In the genomic region with DNA sequence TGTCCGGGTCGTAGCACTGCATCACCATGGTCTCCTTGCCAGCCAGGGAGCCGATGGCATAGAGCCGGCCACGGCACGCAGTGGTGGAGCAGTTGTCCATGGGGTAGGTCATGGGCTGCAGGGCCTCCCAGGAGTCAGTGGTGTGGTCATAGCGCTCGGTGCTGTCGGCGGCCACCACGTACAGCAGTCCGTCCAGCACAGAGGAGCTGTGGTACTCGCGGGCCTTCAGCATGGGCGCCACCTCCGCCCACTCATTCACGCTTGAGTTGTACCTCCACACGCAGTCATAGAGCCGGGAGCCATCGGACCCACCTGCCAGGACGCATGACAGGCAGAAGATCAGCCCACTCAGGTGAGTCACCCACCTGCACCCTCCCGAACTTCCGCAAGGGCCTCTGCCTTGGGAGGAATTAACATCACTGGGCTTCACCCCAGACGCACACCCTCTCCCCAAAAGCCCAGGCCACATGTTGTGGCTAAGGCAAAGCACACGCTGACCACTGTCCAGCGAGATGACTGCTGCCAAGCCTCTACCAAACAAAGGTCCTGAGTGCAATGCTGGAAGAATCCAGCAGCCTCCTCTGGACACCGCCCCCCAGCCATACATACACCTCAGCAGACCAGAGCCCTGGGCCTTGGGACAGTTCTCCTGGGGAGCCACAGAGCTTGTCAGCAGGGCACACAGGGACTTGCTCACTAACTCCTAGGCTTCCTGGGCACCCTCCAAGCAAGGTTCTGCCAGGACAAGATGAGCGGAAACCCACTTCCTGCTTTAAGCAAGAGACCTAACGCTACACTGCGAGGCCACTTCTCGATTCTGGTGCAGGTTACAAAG, we compare ENCODE assay signal across 8 cellular contexts. TPM values are rescaled to one million over a fixed set of nuclear protein-coding genes. Genes with fewer than 3 reads are reported as not detected.
A peak's percentile ranks its signal among the peaks of the same experiment; 100 is the strongest.
DNase-seq lines count a peak whose midpoint lies in the region; ATAC-seq and TF ChIP-seq lines count a peak whose summit lies in the region.

No MANE protein-coding gene starts in this region.

- no peaks in the 10 kb centered on the region for H3K9me3 ChIP-seq in psoas muscle

- H3K4me1 Mint-ChIP-seq in IgD-negative memory B cell, result peaks cover 19 to 25% (median 24%) of the 10 kb centered on the region in 3 donors
- peaks cover 39% of the 10 kb centered on the region for H3K4me1 Mint-ChIP-seq in activated CD4-positive, alpha-beta memory T cell treated with anti-CD3 and anti-CD28 coated beads for 36 hours (ENCODE audit: low read depth)

- H3K36me3 Mint-ChIP-seq in IgD-negative memory B cell, result no peaks in the 10 kb centered on the region
- peaks cover 47% of the 10 kb centered on the region for H3K36me3 Mint-ChIP-seq in activated CD4-positive, alpha-beta memory T cell treated with anti-CD3 and anti-CD28 coated beads for 36 hours

- peak overlapping the region; percentile 98 for H3K27ac ChIP-seq in epithelial cell of prostate
- peak overlapping the region; percentile 98 for H3K27ac ChIP-seq in psoas muscle

- peak overlapping the region; percentile 16 to 87 (median 87) for H3K27ac Mint-ChIP-seq in IgD-negative memory B cell
- H3K27ac Mint-ChIP-seq in activated CD4-positive, alpha-beta memory T cell treated with anti-CD3 and anti-CD28 coated beads for 36 hours, result peak overlapping the region; percentile 95

- POLR2A ChIA-PET in activated CD4-positive, alpha-beta memory T cell treated with anti-CD3 and anti-CD28 coated beads for 36 hours (lab: Charles Lee), result interaction anchor here (0.8 to 1.7 kb wide), 4 partner anchors 18 to 45 kb away, joined by 3 to 9 read pairs (median 4); a partner anchor contains a TSS

- H3K9me3 Mint-ChIP-seq in IgD-negative memory B cell, result no peaks in the 10 kb centered on the region
- H3K9me3 Mint-ChIP-seq in activated CD4-positive, alpha-beta memory T cell treated with anti-CD3 and anti-CD28 coated beads for 36 hours, result no peaks in the 10 kb centered on the region

- peak overlapping the region; percentile 87 for H3K4me3 ChIP-seq in psoas muscle

- CTCF ChIA-PET in activated CD4-positive, alpha-beta memory T cell treated with anti-CD3 and anti-CD28 coated beads for 36 hours (lab: Charles Lee), result interaction anchor here (0.8 to 3.1 kb wide), 7 partner anchors 18 to 49 kb away, joined by 3 to 20 read pairs (median 3); a partner anchor contains a TSS

- peak; percentile 79 for DNase-seq in activated CD4-positive, alpha-beta memory T cell treated with anti-CD3 and anti-CD28 coated beads for 36 hours
- DNase-seq in epithelial cell of prostate (ENCODE audit: low read depth, low spot score), result no peak
- peak; percentile 43 to 75 for DNase-seq in psoas muscle
- no peak for DNase-seq in foreskin melanocyte
- DNase-seq in middle frontal gyrus (ENCODE audit: extremely low spot score, low spot score), result no peak

- no peaks in the 10 kb centered on the region for H3K27me3 ChIP-seq in psoas muscle (ENCODE audit: insufficient read depth in 3 of 3, low read length in 2 of 3)

- no peak for TF ChIP-seq CTCF in psoas muscle (IDR thresholded peaks at IDR 0.05)

- WGBS in psoas muscle, 3 donors, result 33 to 54% (median 43%) methylated on average over 31 of the region's 31 CpGs

- H3K4me3 Mint-ChIP-seq in IgD-negative memory B cell, result peak overlapping the region; percentile 92 to 97 (median 94)
- peak overlapping the region; percentile 91 for H3K4me3 Mint-ChIP-seq in activated CD4-positive, alpha-beta memory T cell treated with anti-CD3 and anti-CD28 coated beads for 36 hours

- ATAC-seq in psoas muscle (peak in 2 of 4 donors; percentile 0 to 3), HG03139 (IDR thresholded peaks at IDR 0.05; ENCODE audit: unreplicated experiment) (no peak), HG03045 (IDR thresholded peaks at IDR 0.05; ENCODE audit: unreplicated experiment) (no peak)

- no peaks in the 10 kb centered on the region for H3K27me3 Mint-ChIP-seq in IgD-negative memory B cell
- H3K27me3 Mint-ChIP-seq in activated CD4-positive, alpha-beta memory T cell treated with anti-CD3 and anti-CD28 coated beads for 36 hours, result no peaks in the 10 kb centered on the region

- H3K4me1 ChIP-seq in psoas muscle, result peaks cover 47% of the 10 kb centered on the region

- intact Hi-C loops in activated CD4-positive, alpha-beta memory T cell treated with anti-CD3 and anti-CD28 coated beads for 36 hours (cut with micrococcal nuclease), result loop anchor here (2.0 kb wide), 1 partner anchor 13 kb away; a partner anchor contains a TSS
- intact Hi-C loops in psoas muscle (cut with DNase I), result no loop called here

- peaks cover 4 to 47% of the 10 kb centered on the region in 2 donors for H3K36me3 ChIP-seq in psoas muscle (ENCODE audit: insufficient read depth in 1 of 2, low read depth in 1 of 2)

RNA-seq across cellular contexts. Expression of a gene that starts 3.3 kb away (rescaled TPM):
- polyA plus RNA-seq in IgD-negative memory B cell (12.1 TPM), psoas muscle (100 to 1,000 TPM in 2 of 3 donors, 10 to 100 TPM in 1; 83.1 to 200 (median 120) TPM)
- total RNA-seq in activated CD4-positive, alpha-beta memory T cell treated with anti-CD3 and anti-CD28 coated beads for 36 hours, result 10 to 100 TPM; 18.1 to 19.4 TPM
- 100 to 1,000 TPM in 3 of 4 donors, 10 to 100 TPM in 1; 87.3 to 253 (median 113) TPM for total RNA-seq in psoas muscle

RNA-seq across cellular contexts. Expression of a gene that starts 14.2 kb away (rescaled TPM):
- polyA plus RNA-seq in IgD-negative memory B cell (5.3 TPM), psoas muscle (1 to 10 TPM; 4.8 to 7.5 (median 7.1) TPM)
- total RNA-seq in activated CD4-positive, alpha-beta memory T cell treated with anti-CD3 and anti-CD28 coated beads for 36 hours, result 10 to 100 TPM; 16.8 to 16.9 TPM
- 10 to 100 TPM in 1 of 4 donors, 1 to 10 TPM in 3; 5.4 to 21.3 (median 8.2) TPM for total RNA-seq in psoas muscle

RNA-seq across cellular contexts. Expression of a gene that starts 19.6 kb away (rescaled TPM):
- polyA plus RNA-seq in IgD-negative memory B cell (21.4 TPM), psoas muscle (10 to 100 TPM in 2 of 3 donors, 1 to 10 TPM in 1; 9.7 to 16.6 (median 15.1) TPM)
- total RNA-seq in activated CD4-positive, alpha-beta memory T cell treated with anti-CD3 and anti-CD28 coated beads for 36 hours, result 10 to 100 TPM; 24.6 to 28.1 TPM
- total RNA-seq in psoas muscle, result 10 to 100 TPM in 3 of 4 donors, 1 to 10 TPM in 1; 3.7 to 12.0 (median 11.4) TPM

RNA-seq across cellular contexts. Expression of a gene that starts 25.3 kb away (rescaled TPM):
- polyA plus RNA-seq in IgD-negative memory B cell (28.4 TPM), psoas muscle (10 to 100 TPM; 19.6 to 40.1 (median 22.8) TPM)
- 10 to 100 TPM; 22.8 TPM for total RNA-seq in activated CD4-positive, alpha-beta memory T cell treated with anti-CD3 and anti-CD28 coated beads for 36 hours
- total RNA-seq in psoas muscle, result 10 to 100 TPM in 2 of 4 donors, 1 to 10 TPM in 2; 8.9 to 18.8 (median 13.4) TPM

RNA-seq across cellular contexts. Expression of a gene that starts 44.3 kb away (rescaled TPM):
- polyA plus RNA-seq in IgD-negative memory B cell, result not detected
- total RNA-seq in activated CD4-positive, alpha-beta memory T cell treated with anti-CD3 and anti-CD28 coated beads for 36 hours, result not detected
- total RNA-seq in psoas muscle, result not detected
- polyA plus RNA-seq in psoas muscle, result under 1 TPM in 2 of 3 donors, not detected in 1; 0.04 to 0.16 TPM

Comparison
In these comparisons a context has a peak if more than half of its experiments do, and no peak if none do; other contexts are left out.
1. DNase-seq: peak in activated CD4-positive, alpha-beta memory T cell treated with anti-CD3 and anti-CD28 coated beads for 36 hours (single experiment) and psoas muscle (2 of 2); none in epithelial cell of prostate (single experiment), foreskin melanocyte (single experiment) and middle frontal gyrus (single experiment).
2. RNA of a gene that starts 3.3 kb away (total RNA-seq): 87.3 to 253 TPM in psoas muscle; 18.1 to 19.4 TPM in activated CD4-positive, alpha-beta memory T cell treated with anti-CD3 and anti-CD28 coated beads for 36 hours; every median in the first group is over 4 times any median in the second.